8 cellular contexts compared by ENCODE assay signal in genomic region chr11:117807482-117808272, GRCh38. TPM values are rescaled to one million over a fixed set of nuclear protein-coding genes. Genes with fewer than 3 reads are reported as not detected.
DNase-seq lines count a peak whose midpoint lies in the region; ATAC-seq and TF ChIP-seq lines count a peak whose summit lies in the region.

No MANE protein-coding gene starts in this region.

- DNase-seq in NCI-H2107 treated with DMSO at 0.1 percent for 48 hours (lab: John Stamatoyannopoulos, UW; ENCODE audit: unreplicated experiment) = peak; percentile 32
- no peak for DNase-seq in NCI-H2107 (lab: John Stamatoyannopoulos, UW)
- DNase-seq in NCI-H1417 treated with DMSO at 0.1 percent for 48 hours (lab: John Stamatoyannopoulos, UW) = peak; percentile 31
- peak; percentile 73 for DNase-seq in activated B cell treated with CpG ODN at 0.5 μM for 24 hours
- DNase-seq in caudate nucleus (lab: John Stamatoyannopoulos, UW) = peak in 49 of 61 donors; percentile 11 to 91 (median 52)
- peak; percentile 41 for DNase-seq in kidney glomerular epithelial cell (lab: John Stamatoyannopoulos, UW)
- peak; percentile 65 for DNase-seq in stimulated activated CD4-positive, alpha-beta T cell treated with anti-CD3 and anti-CD28 coated beads, Interleukin-2, amount 100 ng/mL, for 4 hours (ENCODE audit: low read depth)

- H3K36me3 Mint-ChIP-seq in activated B cell treated with CpG ODN at 0.5 μM for 24 hours (ENCODE audit: low read depth) = no peaks in the 10 kb centered on the region

- no peaks in the 10 kb centered on the region for H3K9me3 Mint-ChIP-seq in activated B cell treated with CpG ODN at 0.5 μM for 24 hours

- POLR2A ChIA-PET in activated B cell treated with CpG ODN at 0.5 μM for 24 hours (lab: Charles Lee) = interaction anchor here (0.9 to 3.3 kb wide), 8 partner anchors 10 to 245 kb away, joined by 3 to 63 read pairs (median 6); partner anchors contain the start of genes FXYD2 and IL10RA

- ATAC-seq in activated B cell treated with CpG ODN at 0.5 μM for 24 hours (ENCODE audit: low read depth) (peak; percentile 87), HG02852 (IDR thresholded peaks at IDR 0.05; ENCODE audit: unreplicated experiment) (no peak)

- peak overlapping the region; percentile 38 for H3K27ac Mint-ChIP-seq in activated B cell treated with CpG ODN at 0.5 μM for 24 hours

- CTCF ChIA-PET in activated B cell treated with CpG ODN at 0.5 μM for 24 hours (lab: Charles Lee) = interaction anchor here (0.7 to 9.4 kb wide), 36 partner anchors 8 to 381 kb away, joined by 3 to 265 read pairs (median 5); partner anchors contain the start of genes FXYD2 and IL10RA

- H3K27me3 Mint-ChIP-seq in activated B cell treated with CpG ODN at 0.5 μM for 24 hours = peaks cover 5% of the 10 kb centered on the region

- TF ChIP-seq CTCF in activated B cell treated with CpG ODN at 0.5 μM for 24 hours (IDR thresholded peaks at IDR 0.05) = peak; percentile 72

- intact Hi-C loops in activated B cell treated with CpG ODN at 0.5 μM for 24 hours (cut with micrococcal nuclease) = loop anchor here (1.0 to 2.0 kb wide), 6 partner anchors 10 to 364 kb away; no protein-coding TSS in a partner anchor

- no peak overlapping the region for H3K4me3 Mint-ChIP-seq in activated B cell treated with CpG ODN at 0.5 μM for 24 hours

- no peak overlapping the region for H3K27ac ChIP-seq in caudate nucleus (ENCODE audit: low read depth, low read length)

- H3K4me1 Mint-ChIP-seq in activated B cell treated with CpG ODN at 0.5 μM for 24 hours = peaks cover 17% of the 10 kb centered on the region

RNA-seq across cellular contexts. Expression of gene DSCAML1, which starts 10.7 kb away (rescaled TPM):
- 1.5 and 3.6 TPM in 2 replicates for total RNA-seq in activated B cell treated with CpG ODN at 0.5 μM for 24 hours

RNA-seq across cellular contexts. Expression of gene FXYD2, which starts 16.9 kb away (rescaled TPM):
- 40.4 and 44.6 TPM in 2 replicates for total RNA-seq in activated B cell treated with CpG ODN at 0.5 μM for 24 hours
